In the genomic region with DNA sequence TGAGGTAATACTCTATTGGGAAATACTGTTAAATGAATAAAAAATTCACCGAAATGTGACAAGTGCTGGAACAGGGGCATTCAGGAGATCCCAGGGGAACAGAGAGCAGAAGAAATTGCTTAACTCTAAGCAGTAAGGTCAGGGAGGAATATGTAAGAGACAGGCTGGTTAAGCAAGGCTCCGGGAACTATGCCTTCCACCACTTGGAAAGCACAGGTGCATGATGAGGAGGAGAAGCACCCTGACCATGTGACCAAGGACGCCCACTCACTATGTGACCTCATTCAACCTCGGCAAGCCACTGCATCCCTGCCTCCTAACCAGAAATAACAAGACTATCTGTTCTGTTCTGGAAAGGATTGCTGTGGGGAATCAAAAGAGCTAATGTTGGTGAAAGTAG, we compare ENCODE assay signal across 15 cellular contexts.
DNase-seq lines count a peak whose midpoint lies in the region; ATAC-seq, FAIRE-seq and TF ChIP-seq lines count a peak whose summit lies in the region.
"Had no signal": no experiment of that assay in that cellular context is flagged by ENCODE, and none has a peak within 500 bp of the region (broad histone marks: within the 10 kb centered on the region; RNA-seq: fewer than 3 reads in every experiment).

No MANE protein-coding gene starts in this region.

- no peak for TF ChIP-seq EP300 in K562 (IDR thresholded peaks at IDR 0.05; ENCODE audit: low read length)

- no peaks in the 10 kb centered on the region for H4K20me1 ChIP-seq in K562 (replicated peaks; ENCODE audit: control insufficient read depth, insufficient read depth, low read length)

- CTCF ChIA-PET in activated CD8-positive, alpha-beta T cell treated with anti-CD3 and anti-CD28 coated beads for 36 hours (lab: Charles Lee): interaction anchor here (1.3 to 2.4 kb wide), 2 partner anchors 30 to 121 kb away, joined by 3 to 5 read pairs; no protein-coding TSS in a partner anchor
- CTCF ChIA-PET in activated CD8-positive, alpha-beta T cell treated with anti-CD3 and anti-CD28 coated beads, Interleukin-2, amount 10 ng/mL, durations not matched to agents 7 days and 5 days (lab: Charles Lee): no interaction called here
- CTCF ChIA-PET in K562 (lab: Yijun Ruan, JAX; ENCODE audit: low intra/inter-chr PET ratio): no interaction called here

- peak; percentile 43 for DNase-seq in activated CD8-positive, alpha-beta T cell treated with anti-CD3 and anti-CD28 coated beads for 36 hours
- no peak for DNase-seq in activated CD8-positive, alpha-beta T cell treated with anti-CD3 and anti-CD28 coated beads, Interleukin-2, amount 10 ng/mL, durations not matched to agents 7 days and 5 days
- peak in 2 of 4 experiments; percentile 7 for DNase-seq in K562 (ENCODE audit: extremely low read depth in 1 of 4, low spot score in 3 of 4)
- DNase-seq in right cardiac atrium: peak; percentile 42 to 58 (median 45)
- DNase-seq in EL: no peak
- no peak for DNase-seq in inferior parietal cortex (ENCODE audit: extremely low spot score)
- DNase-seq: activated B cell treated with CpG ODN at 0.5 μM for 24 hours, NCI-H1092 treated with DMSO at 0.1 percent for 48 hours, NCI-H69, nephron progenitor cell had no signal

- peaks cover 12% of the 10 kb centered on the region for H3K4me1 Mint-ChIP-seq in activated CD8-positive, alpha-beta T cell treated with anti-CD3 and anti-CD28 coated beads for 36 hours (ENCODE audit: low read depth)
- peaks cover 9% of the 10 kb centered on the region for H3K4me1 Mint-ChIP-seq in activated CD8-positive, alpha-beta T cell treated with anti-CD3 and anti-CD28 coated beads, Interleukin-2, amount 10 ng/mL, durations not matched to agents 7 days and 5 days (ENCODE audit: low read depth)

- WGBS in K562 (ENCODE audit: insufficient coverage, low coverage, missing lambda C conversion rate): 2% methylated on average over 4 of the region's 4 CpGs
- WGBS in right cardiac atrium: 44% methylated on average over 4 of the region's 4 CpGs

- H3K4me2 ChIP-seq in K562 (ENCODE audit: insufficient read depth, low read length): no peak overlapping the region

- no TSS peak for BruUV-seq in K562 (replicated peaks; lab: Mats Ljungman, UMichigan)

- POLR2A ChIA-PET in activated CD8-positive, alpha-beta T cell treated with anti-CD3 and anti-CD28 coated beads for 36 hours (lab: Charles Lee): no interaction called here
- POLR2A ChIA-PET in activated CD8-positive, alpha-beta T cell treated with anti-CD3 and anti-CD28 coated beads, Interleukin-2, amount 10 ng/mL, durations not matched to agents 7 days and 5 days (lab: Charles Lee): no interaction called here
- POLR2A ChIA-PET in K562 (lab: Yijun Ruan, JAX): no interaction called here

- peaks cover 9% of the 10 kb centered on the region for H3K36me3 Mint-ChIP-seq in activated CD8-positive, alpha-beta T cell treated with anti-CD3 and anti-CD28 coated beads for 36 hours (ENCODE audit: low read depth)
- H3K36me3 Mint-ChIP-seq in activated CD8-positive, alpha-beta T cell treated with anti-CD3 and anti-CD28 coated beads, Interleukin-2, amount 10 ng/mL, durations not matched to agents 7 days and 5 days (ENCODE audit: low read depth): peaks cover 5% of the 10 kb centered on the region

- H3K27ac ChIP-seq in K562 (ENCODE audit: extremely low read depth, low read depth, low read length): no peak overlapping the region
- H3K27ac ChIP-seq in right cardiac atrium (ENCODE audit: low read length): no peak overlapping the region
- peak overlapping the region; percentile 89 for H3K27ac ChIP-seq in temporal lobe (ENCODE audit: low read depth, low read length)

- no peaks in the 10 kb centered on the region for H3K79me2 ChIP-seq in K562 (ENCODE audit: control insufficient read depth, insufficient read depth, low read length)

- FAIRE-seq in K562 (lab: Jason Lieb, UNC): no peak
- FAIRE-seq: colon, islet of Langerhans had no signal

- H3K9me3 ChIP-seq in K562 (replicated peaks; ENCODE audit: control insufficient read depth, insufficient read depth, low read depth, low read length) (no peaks in the 10 kb centered on the region), right cardiac atrium (ENCODE audit: control insufficient read depth, low read length) (no peaks in the 10 kb centered on the region)

- intact Hi-C loops in activated CD8-positive, alpha-beta T cell treated with anti-CD3 and anti-CD28 coated beads for 36 hours (cut with micrococcal nuclease): loop anchor here (10.0 kb wide), 3 partner anchors 125 to 275 kb away; a partner anchor contains a TSS
- intact Hi-C loops in K562 (cut with micrococcal nuclease) (loop anchor here (10.0 kb wide), 1 partner anchor 605 kb away; no protein-coding TSS in a partner anchor), right cardiac atrium (cut with DNase I) (loop anchor here in 1 of 4 donors (10.0 kb wide), 1 partner anchor 605 kb away; no protein-coding TSS in a partner anchor)

- no peak overlapping the region for H3K9ac ChIP-seq in K562 (ENCODE audit: insufficient read depth in 1 of 2, low read depth in 2 of 2, low read length in 2 of 2)

- TF ChIP-seq POLR2A in K562 (conservative IDR thresholded peaks at IDR 0.05): no peak

- no peaks in the 10 kb centered on the region for H3K9me3 Mint-ChIP-seq in activated CD8-positive, alpha-beta T cell treated with anti-CD3 and anti-CD28 coated beads for 36 hours
- H3K9me3 Mint-ChIP-seq in activated CD8-positive, alpha-beta T cell treated with anti-CD3 and anti-CD28 coated beads, Interleukin-2, amount 10 ng/mL, durations not matched to agents 7 days and 5 days (ENCODE audit: insufficient read depth): no peaks in the 10 kb centered on the region
- H3K9me3 Mint-ChIP-seq: activated B cell treated with CpG ODN at 0.5 μM for 24 hours; activated naive CD4-positive, alpha-beta T cell treated with anti-CD3 and anti-CD28 coated beads, Interleukin-2, amount 50 U/mL, for 24 hours; nephron progenitor cell had no signal

- no peaks in the 10 kb centered on the region for H3K27me3 Mint-ChIP-seq in activated CD8-positive, alpha-beta T cell treated with anti-CD3 and anti-CD28 coated beads for 36 hours
- H3K27me3 Mint-ChIP-seq in activated CD8-positive, alpha-beta T cell treated with anti-CD3 and anti-CD28 coated beads, Interleukin-2, amount 10 ng/mL, durations not matched to agents 7 days and 5 days (ENCODE audit: low read depth): no peaks in the 10 kb centered on the region
- H3K27me3 Mint-ChIP-seq: activated B cell treated with CpG ODN at 0.5 μM for 24 hours; activated naive CD4-positive, alpha-beta T cell treated with anti-CD3 and anti-CD28 coated beads, Interleukin-2, amount 50 U/mL, for 24 hours had no signal

- H3K9me1 ChIP-seq in K562 (ENCODE audit: control insufficient read depth, insufficient read depth, low read length): no peaks in the 10 kb centered on the region

- H3K36me3 ChIP-seq in K562 (ENCODE audit: control insufficient read depth, insufficient read depth, low read length): no peaks in the 10 kb centered on the region

- TF ChIP-seq CTCF in activated CD8-positive, alpha-beta T cell treated with anti-CD3 and anti-CD28 coated beads for 36 hours (IDR thresholded peaks at IDR 0.05): no peak
- no peak for TF ChIP-seq CTCF in K562 (IDR thresholded peaks at IDR 0.05 in 2 of 3, conservative IDR thresholded peaks at IDR 0.05 in 1 of 3; ENCODE audit: insufficient read depth in 2 of 3, low read depth in 1 of 3, low read length in 3 of 3)

- peaks cover 0 to 4% of the 10 kb centered on the region in 2 experiments; a peak in 2 of 5 replicates for H3K27me3 ChIP-seq in K562 (ENCODE audit: control insufficient read depth in 2 of 2, insufficient read depth in 2 of 2, low read length in 2 of 2)
- no peaks in the 10 kb centered on the region for H3K27me3 ChIP-seq in right cardiac atrium (ENCODE audit: control insufficient read depth, insufficient read depth)

- ATAC-seq in activated CD8-positive, alpha-beta T cell treated with anti-CD3 and anti-CD28 coated beads for 36 hours: no peak
- ATAC-seq in activated CD8-positive, alpha-beta T cell treated with anti-CD3 and anti-CD28 coated beads, Interleukin-2, amount 10 ng/mL, durations not matched to agents 7 days and 5 days: no peak
- ATAC-seq in K562 (no peak), right cardiac atrium (peak; percentile 74 to 89), GM18858 (IDR thresholded peaks at IDR 0.05; ENCODE audit: unreplicated experiment) (no peak)

- H3K4me3 ChIP-seq in K562 (no peak overlapping the region), right cardiac atrium (ENCODE audit: low read length) (no peak overlapping the region)

- H3K4me1 ChIP-seq in K562 (replicated peaks in 1 of 2; ENCODE audit: control insufficient read depth in 2 of 2, insufficient read depth in 2 of 2, low read length in 2 of 2) (no peaks in the 10 kb centered on the region), right cardiac atrium (ENCODE audit: control insufficient read depth, insufficient read depth, low read length) (no peaks in the 10 kb centered on the region)

- no peak overlapping the region for H3K27ac Mint-ChIP-seq in activated CD8-positive, alpha-beta T cell treated with anti-CD3 and anti-CD28 coated beads for 36 hours
- no peak overlapping the region for H3K27ac Mint-ChIP-seq in activated CD8-positive, alpha-beta T cell treated with anti-CD3 and anti-CD28 coated beads, Interleukin-2, amount 10 ng/mL, durations not matched to agents 7 days and 5 days
- H3K27ac Mint-ChIP-seq: activated B cell treated with CpG ODN at 0.5 μM for 24 hours; activated naive CD4-positive, alpha-beta T cell treated with anti-CD3 and anti-CD28 coated beads, Interleukin-2, amount 50 U/mL, for 24 hours; nephron progenitor cell had no signal

- no peak overlapping the region for H3K4me3 Mint-ChIP-seq in activated CD8-positive, alpha-beta T cell treated with anti-CD3 and anti-CD28 coated beads for 36 hours
- no peak overlapping the region for H3K4me3 Mint-ChIP-seq in activated CD8-positive, alpha-beta T cell treated with anti-CD3 and anti-CD28 coated beads, Interleukin-2, amount 10 ng/mL, durations not matched to agents 7 days and 5 days
- H3K4me3 Mint-ChIP-seq: activated B cell treated with CpG ODN at 0.5 μM for 24 hours; activated naive CD4-positive, alpha-beta T cell treated with anti-CD3 and anti-CD28 coated beads, Interleukin-2, amount 50 U/mL, for 24 hours; nephron progenitor cell had no signal

- in situ Hi-C loops in K562 (cut with MboI): loop anchor here (25.0 kb wide), 1 partner anchor 607 kb away; a partner anchor contains a TSS

- no peak overlapping the region for H2AFZ ChIP-seq in K562 (ENCODE audit: low read depth, low read length)

- no peak for TF ChIP-seq RAD21 in K562 (CRISPR knock-in tag; conservative IDR thresholded peaks at IDR 0.05 in 1 of 2, IDR thresholded peaks at IDR 0.05 in 1 of 2)

TF ChIP-seq in K562, 482 proteins besides CTCF, POLR2A, EP300 and RAD21 (continues in another document):
- TF ChIP-seq NFE2 (IDR thresholded peaks at IDR 0.05; ENCODE audit: low read depth): no peak
- no peak for TF ChIP-seq MED1 (CRISPR knock-in tag; IDR thresholded peaks at IDR 0.05; ENCODE audit: borderline replicate concordance)
- no peak for TF ChIP-seq TBL1XR1 (IDR thresholded peaks at IDR 0.05; ENCODE audit: low read length in 2 of 2)
- peak; percentile 38; the same call in 1 of the 2 replicates for TF ChIP-seq EGR1 (conservative IDR thresholded peaks at IDR 0.05)
- no peak for TF ChIP-seq BRD9 (IDR thresholded peaks at IDR 0.05; ENCODE audit: low read depth, partially characterized antibody)

Comparison
In these comparisons a context has a peak if more than half of its experiments do, and no peak if none do; other contexts are left out.
1. DNase-seq: peak in activated CD8-positive, alpha-beta T cell treated with anti-CD3 and anti-CD28 coated beads for 36 hours (single experiment) and right cardiac atrium (3 of 3); none in activated CD8-positive, alpha-beta T cell treated with anti-CD3 and anti-CD28 coated beads, Interleukin-2, amount 10 ng/mL, durations not matched to agents 7 days and 5 days (single experiment), EL (single experiment) and inferior parietal cortex (single experiment).
2. ATAC-seq: peak in right cardiac atrium (2 of 2); none in activated CD8-positive, alpha-beta T cell treated with anti-CD3 and anti-CD28 coated beads for 36 hours (single experiment), activated CD8-positive, alpha-beta T cell treated with anti-CD3 and anti-CD28 coated beads, Interleukin-2, amount 10 ng/mL, durations not matched to agents 7 days and 5 days (single experiment), K562 (single experiment) and GM18858 (single experiment).